8 cellular contexts compared by ENCODE assay signal in the genomic region with DNA sequence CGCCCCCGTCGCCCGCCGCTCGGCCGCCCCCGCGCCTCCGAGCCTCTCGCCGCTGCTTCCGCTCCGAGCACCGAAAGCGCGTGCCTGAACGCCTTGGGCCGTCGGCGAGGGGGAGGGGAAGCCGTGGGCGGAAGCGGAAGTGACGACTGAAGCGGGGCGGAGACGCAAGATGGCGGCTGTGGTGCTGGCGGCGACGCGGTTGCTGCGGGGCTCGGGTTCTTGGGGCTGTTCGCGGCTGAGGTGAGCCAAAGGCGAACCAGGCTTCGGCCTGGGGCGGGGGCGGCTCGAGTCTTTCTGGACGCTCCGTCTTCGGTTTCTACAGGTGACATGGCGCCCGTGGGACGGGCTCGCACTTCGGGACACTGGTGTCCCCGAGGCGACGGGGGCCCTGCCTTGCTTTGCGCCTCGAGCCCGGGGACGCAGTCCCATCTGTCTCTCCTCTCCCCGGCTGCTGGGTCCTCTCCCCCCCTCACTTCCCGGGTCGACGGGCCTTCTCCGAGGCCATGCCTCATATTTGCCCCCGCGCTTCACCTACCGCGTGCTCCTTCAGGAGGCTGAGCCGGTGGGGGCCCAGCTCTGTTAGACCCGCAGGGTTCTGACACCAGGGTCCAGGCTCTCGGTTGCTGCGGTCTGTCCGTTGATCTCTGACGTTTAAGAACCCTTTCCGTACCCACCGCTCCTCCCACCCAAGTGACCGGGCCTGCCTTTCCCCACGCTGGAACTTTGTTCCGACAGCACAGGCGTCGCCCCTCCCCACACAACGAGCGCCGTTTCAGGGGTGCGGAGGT. TPM values are rescaled to one million over a fixed set of nuclear protein-coding genes. Genes with fewer than 3 reads are reported as not detected.
DNase-seq lines count a peak whose midpoint lies in the region; ATAC-seq and TF ChIP-seq lines count a peak whose summit lies in the region.

A gene with protein sequence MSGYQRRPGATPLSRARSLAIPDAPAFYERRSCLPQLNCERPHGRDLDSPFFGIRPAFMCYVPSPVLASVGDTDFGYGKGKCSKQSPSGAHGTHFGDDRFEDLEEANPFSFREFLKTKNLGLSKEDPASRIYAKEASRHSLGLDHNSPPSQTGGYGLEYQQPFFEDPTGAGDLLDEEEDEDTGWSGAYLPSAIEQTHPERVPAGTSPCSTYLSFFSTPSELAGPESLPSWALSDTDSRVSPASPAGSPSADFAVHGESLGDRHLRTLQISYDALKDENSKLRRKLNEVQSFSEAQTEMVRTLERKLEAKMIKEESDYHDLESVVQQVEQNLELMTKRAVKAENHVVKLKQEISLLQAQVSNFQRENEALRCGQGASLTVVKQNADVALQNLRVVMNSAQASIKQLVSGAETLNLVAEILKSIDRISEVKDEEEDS (minus strand): TSS at position 115 of the 788 bp plus-strand sequence. CDS start 217 bp downstream, outside the sequence.
A gene with protein sequence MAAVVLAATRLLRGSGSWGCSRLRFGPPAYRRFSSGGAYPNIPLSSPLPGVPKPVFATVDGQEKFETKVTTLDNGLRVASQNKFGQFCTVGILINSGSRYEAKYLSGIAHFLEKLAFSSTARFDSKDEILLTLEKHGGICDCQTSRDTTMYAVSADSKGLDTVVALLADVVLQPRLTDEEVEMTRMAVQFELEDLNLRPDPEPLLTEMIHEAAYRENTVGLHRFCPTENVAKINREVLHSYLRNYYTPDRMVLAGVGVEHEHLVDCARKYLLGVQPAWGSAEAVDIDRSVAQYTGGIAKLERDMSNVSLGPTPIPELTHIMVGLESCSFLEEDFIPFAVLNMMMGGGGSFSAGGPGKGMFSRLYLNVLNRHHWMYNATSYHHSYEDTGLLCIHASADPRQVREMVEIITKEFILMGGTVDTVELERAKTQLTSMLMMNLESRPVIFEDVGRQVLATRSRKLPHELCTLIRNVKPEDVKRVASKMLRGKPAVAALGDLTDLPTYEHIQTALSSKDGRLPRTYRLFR (plus strand): TSS at position 159 of the 788 bp plus-strand sequence. CDS start 11 bp downstream, at position 170.

- peak within 1 kb of the TSS; percentile 96 for H3K4me3 ChIP-seq in HUES48 (ENCODE audit: low read depth, low read length)
- H3K4me3 ChIP-seq in OCI-LY3 (ENCODE audit: low read length) = peak within 1 kb of the TSS; percentile 99
- peak within 1 kb of the TSS; percentile 94 for H3K4me3 ChIP-seq in mesodermal cell (ENCODE audit: extremely low read depth, insufficient read depth, low read length, poor library complexity, severe bottlenecking)

- H3K27ac Mint-ChIP-seq in endothelial cell (ENCODE audit: unreplicated experiment) = peak within 1 kb of the TSS; percentile 92

- 1% methylated on average over 59 to 74 of the region's 83 CpGs for WGBS in mesodermal cell (ENCODE audit: insufficient coverage in 2 of 2), 2 experiments

- H3K9me3 Mint-ChIP-seq in endothelial cell (ENCODE audit: unreplicated experiment) = no peaks in the 10 kb centered on the region

- peak within 1 kb of the TSS; percentile 98 for H3K4me2 ChIP-seq in OCI-LY3 (ENCODE audit: low read length)

- peaks cover 65% of the 10 kb centered on the region for H3K36me3 ChIP-seq in HUES48 (ENCODE audit: control insufficient read depth, insufficient read depth, low read length)
- H3K36me3 ChIP-seq in OCI-LY3 (replicated peaks; ENCODE audit: low read depth, low read length) = peaks cover 50% of the 10 kb centered on the region
- peaks cover 63% of the 10 kb centered on the region for H3K36me3 ChIP-seq in mesodermal cell (ENCODE audit: control insufficient read depth, insufficient read depth, low read length)

- peak within 1 kb of the TSS; percentile 98 for H3K4me3 Mint-ChIP-seq in endothelial cell (ENCODE audit: unreplicated experiment)

- H3K4me1 ChIP-seq in HUES48 (ENCODE audit: control insufficient read depth, insufficient read depth, low read length) (peaks cover 8% of the 10 kb centered on the region), OCI-LY3 (ENCODE audit: low read length) (peaks cover 30% of the 10 kb centered on the region), mesodermal cell (ENCODE audit: control insufficient read depth, insufficient read depth, low read length, poor library complexity, severe bottlenecking) (peaks cover 13% of the 10 kb centered on the region)

- peaks cover 15% of the 10 kb centered on the region for H3K27me3 Mint-ChIP-seq in endothelial cell (ENCODE audit: unreplicated experiment)

- ATAC-seq in GM21381 (IDR thresholded peaks at IDR 0.05; ENCODE audit: unreplicated experiment) = peak; percentile 86

- DNase-seq in COLO668 (lab: John Stamatoyannopoulos, UW; ENCODE audit: unreplicated experiment) = peak; percentile 92
- DNase-seq in activated CD8-positive, alpha-beta memory T cell treated with anti-CD3 and anti-CD28 coated beads, Interleukin-2, amount 50 U/mL, for 4 hours = peak; percentile 99
- DNase-seq in endothelial cell (ENCODE audit: low spot score) = peak; percentile 91
- peak; percentile 95 for DNase-seq in stimulated activated CD8-positive, alpha-beta memory T cell treated with anti-CD3 and anti-CD28 coated beads, Interleukin-15, amount 100 ng/mL, for 1 hour (ENCODE audit: low read depth)

- no peaks in the 10 kb centered on the region for H3K27me3 ChIP-seq in HUES48 (ENCODE audit: control insufficient read depth, insufficient read depth, low read length)
- H3K27me3 ChIP-seq in OCI-LY3 (ENCODE audit: low read depth, low read length) = no peaks in the 10 kb centered on the region

- no peak within 1 kb of the TSS for H2AFZ ChIP-seq in OCI-LY3 (ENCODE audit: low read depth, low read length)

- TF ChIP-seq CTCF in OCI-LY3 (IDR thresholded peaks at IDR 0.05; ENCODE audit: low read depth, low read length) = no peak
- no peak for TF ChIP-seq CTCF in endothelial cell (IDR thresholded peaks at IDR 0.05; ENCODE audit: unreplicated experiment)

- H3K9ac ChIP-seq in HUES48 (ENCODE audit: low read depth, low read length) (peak within 1 kb of the TSS; percentile 89), OCI-LY3 (ENCODE audit: low read length) (peak within 1 kb of the TSS; percentile 98)

- H3K27ac ChIP-seq in HUES48 (ENCODE audit: low read depth, low read length) (peak within 1 kb of the TSS; percentile 86), OCI-LY3 (ENCODE audit: low read length) (peak within 1 kb of the TSS; percentile 72), mesodermal cell (ENCODE audit: low read depth, low read length, severe bottlenecking) (peak within 1 kb of the TSS; percentile 89)

- no peaks in the 10 kb centered on the region for H3K9me3 ChIP-seq in HUES48 (ENCODE audit: control insufficient read depth, insufficient read depth, low read length)
- no peaks in the 10 kb centered on the region for H3K9me3 ChIP-seq in OCI-LY3 (ENCODE audit: insufficient read depth, low read length)
- H3K9me3 ChIP-seq in mesodermal cell (ENCODE audit: control insufficient read depth, low read length) = no peaks in the 10 kb centered on the region

- peaks cover 75% of the 10 kb centered on the region for H3K79me2 ChIP-seq in OCI-LY3 (ENCODE audit: low read length)

- H3K4me1 Mint-ChIP-seq in endothelial cell (ENCODE audit: unreplicated experiment) = peaks cover 27% of the 10 kb centered on the region

- peaks cover 12% of the 10 kb centered on the region for H4K20me1 ChIP-seq in OCI-LY3 (ENCODE audit: insufficient read depth, low read length)

- H3K36me3 Mint-ChIP-seq in endothelial cell (ENCODE audit: low read depth, unreplicated experiment) = peaks cover 35% of the 10 kb centered on the region

RNA-seq across cellular contexts. Expression of the first gene that starts in this region (rescaled TPM):
- 45.0 TPM for total RNA-seq in endothelial cell (ENCODE audit: unreplicated experiment)
- polyA plus RNA-seq in mesodermal cell (2013, experiment 1 of 2) = 54.0 TPM
- 43.8 TPM for polyA plus RNA-seq in mesodermal cell (2013, experiment 2 of 2)

RNA-seq across cellular contexts. Expression of the second gene that starts in this region (rescaled TPM):
- 61.3 TPM for total RNA-seq in endothelial cell (ENCODE audit: unreplicated experiment)
- polyA plus RNA-seq in mesodermal cell (2013, experiment 1 of 2) = 61.0 TPM
- polyA plus RNA-seq in mesodermal cell (2013, experiment 2 of 2) = 51.8 TPM

Comparison
In these comparisons a context has a peak if more than half of its experiments do, and no peak if none do; other contexts are left out.
1. Peak in every context shown above with its lines: DNase-seq, ATAC-seq, H3K4me3 ChIP-seq and H3K27ac ChIP-seq.